16 cellular contexts compared by ENCODE assay signal in genomic region chr11:14334893-14335292, GRCh38. TPM values are rescaled to one million over a fixed set of nuclear protein-coding genes. Genes with fewer than 3 reads are reported as not detected.
DNase-seq lines count a peak whose midpoint lies in the region; ATAC-seq, FAIRE-seq and TF ChIP-seq lines count a peak whose summit lies in the region.
"Had no signal": no experiment of that assay in that cellular context is flagged by ENCODE, and none has a peak within 500 bp of the region (broad histone marks: within the 10 kb centered on the region; RNA-seq: fewer than 3 reads in every experiment).

No MANE protein-coding gene starts in this region.

- H3K79me2 ChIP-seq in HepG2 (ENCODE audit: insufficient read depth, low read length) = peaks cover 70% of the 10 kb centered on the region

- peaks cover 17% of the 10 kb centered on the region for H3K9me3 Mint-ChIP-seq in chondrocyte (ENCODE audit: low read depth)
- peaks cover 13% of the 10 kb centered on the region for H3K9me3 Mint-ChIP-seq in progenitor cell of endocrine pancreas (ENCODE audit: low read depth)

- BruUV-seq in HepG2 (replicated peaks; lab: Mats Ljungman, UMichigan) = no TSS peak

- TF ChIP-seq EP300 in HepG2 (IDR thresholded peaks at IDR 0.05; ENCODE audit: low read depth in 2 of 2, low read length in 2 of 2) (no peak), HepG2 (CRISPR knock-in tag; IDR thresholded peaks at IDR 0.05; ENCODE audit: borderline replicate concordance) (no peak)

- no peaks in the 10 kb centered on the region for H3K36me3 ChIP-seq in right lobe of liver
- no peaks in the 10 kb centered on the region for H3K36me3 ChIP-seq in HepG2 (replicated peaks in 1 of 2; ENCODE audit: control insufficient read depth in 1 of 2, insufficient read depth in 2 of 2, low read length in 2 of 2)
- H3K36me3 ChIP-seq in SJCRH30 = peaks cover 2% of the 10 kb centered on the region; the same call in 1 of the 2 replicates
- no peaks in the 10 kb centered on the region for H3K36me3 ChIP-seq in H7 (replicated peaks; ENCODE audit: control insufficient read depth, insufficient read depth, low read length)
- H3K36me3 ChIP-seq: right atrium auricular region, transverse colon had no signal

- no peak for FAIRE-seq in HepG2 (lab: Jason Lieb, UNC)

- no peak overlapping the region for H3K9ac ChIP-seq in HepG2 (ENCODE audit: insufficient read depth, low read depth, low read length)

- peaks cover 4% of the 10 kb centered on the region; the same call in 1 of the 2 replicates for H4K20me1 ChIP-seq in HepG2 (ENCODE audit: insufficient read depth, low read length)

- TF ChIP-seq POLR2A in right lobe of liver (IDR thresholded peaks at IDR 0.05) (no peak), HepG2 (IDR thresholded peaks at IDR 0.05; ENCODE audit: insufficient read depth in 1 of 2, low read depth in 2 of 2, low read length in 2 of 2) (no peak)

- peak in 3 of 4 donors; percentile 23 to 47 (median 38) for ATAC-seq in right lobe of liver
- ATAC-seq in HepG2 = no peak
- ATAC-seq in HG03108 (IDR thresholded peaks at IDR 0.05; ENCODE audit: unreplicated experiment) = peak; percentile 42

- no peak for DNase-seq in right lobe of liver
- DNase-seq in HepG2 (ENCODE audit: low spot score) = no peak
- DNase-seq in chondrocyte (ENCODE audit: low spot score) = no peak
- DNase-seq in DMS 273 (lab: John Stamatoyannopoulos, UW; ENCODE audit: unreplicated experiment) = no peak
- DNase-seq in SJCRH30 = no peak
- DNase-seq in progenitor cell of endocrine pancreas (ENCODE audit: low spot score, unreplicated experiment) = no peak
- DNase-seq in H7 = no peak
- DNase-seq: caudate nucleus, DND-41, midbrain, MM.1S, NCI-H446 treated with DMSO at 0.1 percent for 48 hours, transverse colon had no signal

- no peak overlapping the region for H2AFZ ChIP-seq in HepG2 (ENCODE audit: low read length)

- 79% methylated on average over 2 of the region's 2 CpGs for WGBS in right lobe of liver (ENCODE audit: insufficient coverage, low coverage, low lambda C conversion rate, missing lambda C conversion rate)
- WGBS in HepG2 (ENCODE audit: low lambda C conversion rate) = 93% methylated on average over 2 of the region's 2 CpGs

- intact Hi-C loops in right lobe of liver (cut with DNase I) (no loop called here), HepG2 (cut with micrococcal nuclease; ENCODE audit: unreplicated experiment) (no loop called here)

- in situ Hi-C loops in HepG2 (cut with HindIII; ENCODE audit: extremely low pct_ligation_motif_present, low pct_unique_long_range_greater_than_20kb) = no loop called here

- H3K27ac ChIP-seq in right lobe of liver = no peak overlapping the region
- no peak overlapping the region for H3K27ac ChIP-seq in HepG2 (ENCODE audit: extremely low read length, insufficient read depth, low read length)
- no peak overlapping the region for H3K27ac ChIP-seq in SJCRH30
- H3K27ac ChIP-seq: right atrium auricular region, transverse colon, VCaP had no signal

- no peaks in the 10 kb centered on the region for H3K4me1 ChIP-seq in right lobe of liver
- H3K4me1 ChIP-seq in HepG2 (ENCODE audit: insufficient read depth, low read length) = peaks cover 31% of the 10 kb centered on the region
- peaks cover 13% of the 10 kb centered on the region for H3K4me1 ChIP-seq in SJCRH30
- H3K4me1 ChIP-seq: right atrium auricular region, transverse colon had no signal

- H3K4me3 Mint-ChIP-seq in chondrocyte (ENCODE audit: unreplicated experiment) = peak overlapping the region; percentile 54
- H3K4me3 Mint-ChIP-seq in progenitor cell of endocrine pancreas (ENCODE audit: low read depth) = no peak overlapping the region

- no peaks in the 10 kb centered on the region for H3K27me3 Mint-ChIP-seq in chondrocyte (ENCODE audit: low read depth)
- no peaks in the 10 kb centered on the region for H3K27me3 Mint-ChIP-seq in progenitor cell of endocrine pancreas

- peaks cover 57% of the 10 kb centered on the region for H3K4me1 Mint-ChIP-seq in chondrocyte (ENCODE audit: low read depth)
- peaks cover 1% of the 10 kb centered on the region for H3K4me1 Mint-ChIP-seq in progenitor cell of endocrine pancreas (ENCODE audit: low read depth)

- H3K27me3 ChIP-seq in right lobe of liver = no peaks in the 10 kb centered on the region
- no peaks in the 10 kb centered on the region for H3K27me3 ChIP-seq in HepG2 (ENCODE audit: control insufficient read depth in 1 of 2, insufficient read depth in 2 of 2, low read length in 2 of 2)
- no peaks in the 10 kb centered on the region for H3K27me3 ChIP-seq in SJCRH30
- no peaks in the 10 kb centered on the region for H3K27me3 ChIP-seq in H7 (ENCODE audit: control insufficient read depth, insufficient read depth, low read length)
- H3K27me3 ChIP-seq: right atrium auricular region, transverse colon had no signal

- H3K36me3 Mint-ChIP-seq in chondrocyte (ENCODE audit: low read depth) (peaks cover 5% of the 10 kb centered on the region), progenitor cell of endocrine pancreas (ENCODE audit: insufficient read depth) (peaks cover 6% of the 10 kb centered on the region)

- no peak overlapping the region for H3K4me2 ChIP-seq in HepG2 (ENCODE audit: low read depth, low read length)

- POLR2A ChIA-PET in HepG2 (lab: Yijun Ruan, JAX) = no interaction called here

- H3K4me3 ChIP-seq in right lobe of liver (no peak overlapping the region), HepG2 (replicated peaks in 1 of 3; ENCODE audit: insufficient read depth in 1 of 3, low read depth in 2 of 3, low read length in 3 of 3) (no peak overlapping the region), SJCRH30 (no peak overlapping the region), H7 (ENCODE audit: insufficient read depth, low read depth, low read length) (no peak overlapping the region)
- H3K4me3 ChIP-seq: right atrium auricular region, transverse colon had no signal

- CTCF ChIA-PET in HepG2 (lab: Yijun Ruan, JAX; ENCODE audit: low intra/inter-chr PET ratio, low total read pairs) = no interaction called here

- TF ChIP-seq RAD21 in HepG2 (CRISPR knock-in tag; IDR thresholded peaks at IDR 0.05) = no peak

- H3K27ac Mint-ChIP-seq in chondrocyte (ENCODE audit: unreplicated experiment) = peak overlapping the region; percentile 91
- no peak overlapping the region for H3K27ac Mint-ChIP-seq in progenitor cell of endocrine pancreas

- H3K9me3 ChIP-seq in right lobe of liver = no peaks in the 10 kb centered on the region
- no peaks in the 10 kb centered on the region for H3K9me3 ChIP-seq in HepG2 (ENCODE audit: low read length)
- H3K9me3 ChIP-seq in SJCRH30 (replicated peaks) = peaks cover 11% of the 10 kb centered on the region
- H3K9me3 ChIP-seq: right atrium auricular region, transverse colon had no signal

- no peak for TF ChIP-seq CTCF in right lobe of liver (IDR thresholded peaks at IDR 0.05)
- TF ChIP-seq CTCF in HepG2 (CRISPR knock-in tag; IDR thresholded peaks at IDR 0.05) = no peak
- TF ChIP-seq CTCF in chondrocyte (IDR thresholded peaks at IDR 0.05) = no peak
- TF ChIP-seq CTCF in progenitor cell of endocrine pancreas (IDR thresholded peaks at IDR 0.05; ENCODE audit: unreplicated experiment) = no peak

TF ChIP-seq in HepG2, 621 proteins besides CTCF, POLR2A, EP300 and RAD21 (continues in another document):
- TF ChIP-seq ZBTB3 (CRISPR knock-in tag; IDR thresholded peaks at IDR 0.05; ENCODE audit: borderline replicate concordance, low read depth) (no peak), ZNF7 (CRISPR knock-in tag; IDR thresholded peaks at IDR 0.05) (no peak), PPARG (CRISPR knock-in tag; conservative IDR thresholded peaks at IDR 0.05) (no peak), HIC2 (CRISPR knock-in tag; IDR thresholded peaks at IDR 0.05; ENCODE audit: low read depth) (no peak), SMYD3 (CRISPR knock-in tag; IDR thresholded peaks at IDR 0.05) (no peak)

RNA-seq across cellular contexts. Expression of gene RRAS2, which starts 24.1 kb away (rescaled TPM):
- total RNA-seq in right lobe of liver (10 to 100 TPM; 21.0 to 44.8 (median 31.1) TPM), HepG2 (2016; rRNA removed; fragmentation: Illumina TruSeq; extraction: Trizol) (44.1 and 62.9 TPM in 2 replicates), chondrocyte (55.8 to 76.9 TPM (median 74.1 TPM) in 3 replicates), progenitor cell of endocrine pancreas (45.5 and 46.6 TPM in 2 replicates)
- total RNA-seq in HepG2 (2016; cell fraction: cytosol; rRNA removed; fragmentation: Illumina TruSeq; extraction: Trizol; ENCODE audit: low read depth) = 17.9 and 20.2 TPM in 2 replicates
- 44.0 and 58.1 TPM in 2 replicates for total RNA-seq in HepG2 (2016; cell fraction: insoluble cytoplasmic fraction; rRNA removed; fragmentation: Illumina TruSeq; extraction: Trizol)
- total RNA-seq in HepG2 (2016; cell fraction: membrane; rRNA removed; fragmentation: Illumina TruSeq; extraction: Trizol) = 46.2 and 47.5 TPM in 2 replicates
- 21.7 and 27.0 TPM in 2 replicates for total RNA-seq in HepG2 (2016; cell fraction: nucleus; rRNA removed; fragmentation: Illumina TruSeq; extraction: Trizol)
- 14.7 and 19.0 TPM in 2 replicates for polyA plus RNA-seq in HepG2 (2011; rRNA removed)
- 9.2 and 13.5 TPM in 2 replicates for polyA plus RNA-seq in HepG2 (2011; cell fraction: cytosol; rRNA removed)
- 4.5 and 5.4 TPM in 2 replicates for polyA plus RNA-seq in HepG2 (2011; cell fraction: nucleus; rRNA removed)
- 27.4 and 29.6 TPM in 2 replicates for polyA plus RNA-seq in HepG2 (2012)
- polyA plus RNA-seq in HepG2 (2016; cell fraction: cytosol; fragmentation: Illumina TruSeq; extraction: Trizol; ENCODE audit: low read depth) = 14.3 and 16.0 TPM in 2 replicates
- 57.4 and 61.1 TPM in 2 replicates for polyA plus RNA-seq in HepG2 (2016; cell fraction: insoluble cytoplasmic fraction; fragmentation: Illumina TruSeq; extraction: Trizol; ENCODE audit: low read depth)
- polyA plus RNA-seq in HepG2 (2016; cell fraction: membrane; fragmentation: Illumina TruSeq; extraction: Trizol; ENCODE audit: low read depth) = 32.5 and 36.1 TPM in 2 replicates
- 23.4 and 25.5 TPM in 2 replicates for polyA plus RNA-seq in HepG2 (2016; cell fraction: nucleus; fragmentation: Illumina TruSeq; extraction: Trizol; ENCODE audit: insufficient read depth, low read depth)
- 4.5 and 6.2 TPM in 2 replicates for polyA minus RNA-seq in HepG2 (2011; rRNA and poly(A)+ RNA removed; ENCODE audit: low replicate concordance)
- 24.5 and 25.1 TPM in 2 replicates for polyA minus RNA-seq in HepG2 (2011; cell fraction: cytosol; rRNA and poly(A)+ RNA removed)
- polyA minus RNA-seq in HepG2 (2011; cell fraction: nucleus; rRNA and poly(A)+ RNA removed) = 21.0 and 24.1 TPM in 2 replicates
- total RNA-seq in SJCRH30 (2014; rRNA removed; shearing (Covaris generic)) = 87.6 and 93.0 TPM in 2 replicates
- 118 and 121 TPM in 2 replicates for total RNA-seq in H7 (2014; rRNA removed; shearing (Covaris generic))
